In the genomic region with DNA sequence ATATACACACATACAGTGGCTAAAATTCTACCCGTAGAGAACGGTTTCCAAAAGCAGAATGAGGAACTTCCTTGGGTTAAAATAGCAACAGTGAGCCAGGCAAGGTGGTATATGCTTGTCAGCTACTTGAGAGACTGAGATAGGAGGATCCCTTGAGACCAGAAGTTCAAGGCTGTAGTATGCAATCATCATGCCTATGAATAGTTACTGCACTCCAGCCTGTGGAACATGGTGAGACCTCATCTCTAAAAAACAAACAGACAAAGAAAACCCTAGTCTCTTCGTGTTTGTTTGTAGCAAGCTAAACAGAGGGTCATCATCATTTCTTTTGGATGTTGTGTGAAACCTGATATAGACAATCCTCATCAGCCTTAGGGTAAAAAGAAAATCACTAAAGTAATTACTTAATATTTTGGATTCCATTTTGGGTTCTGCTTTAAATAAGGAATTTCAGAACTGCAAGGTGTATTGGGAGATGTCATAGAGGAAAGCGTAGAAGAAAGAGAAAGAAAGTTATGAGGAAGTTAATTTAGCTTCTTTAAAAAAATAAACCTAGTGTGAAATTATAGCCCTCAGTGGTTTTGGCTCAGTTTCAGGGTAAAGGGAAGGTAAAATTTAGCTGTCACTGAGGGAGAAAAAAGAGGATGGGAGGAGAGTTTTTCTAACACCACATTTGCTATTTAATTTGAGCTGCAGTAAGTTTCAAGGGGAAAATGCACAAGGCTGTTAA, we compare ENCODE assay signal across 1 cellular context.
TF ChIP-seq lines count a peak whose summit lies in the region.

No MANE protein-coding gene starts in this region.

TF ChIP-seq in GM12878, 131 proteins besides CTCF, POLR2A, EP300 and RAD21 (continued from another document and continues in another):
- TF ChIP-seq, protein P1, sequence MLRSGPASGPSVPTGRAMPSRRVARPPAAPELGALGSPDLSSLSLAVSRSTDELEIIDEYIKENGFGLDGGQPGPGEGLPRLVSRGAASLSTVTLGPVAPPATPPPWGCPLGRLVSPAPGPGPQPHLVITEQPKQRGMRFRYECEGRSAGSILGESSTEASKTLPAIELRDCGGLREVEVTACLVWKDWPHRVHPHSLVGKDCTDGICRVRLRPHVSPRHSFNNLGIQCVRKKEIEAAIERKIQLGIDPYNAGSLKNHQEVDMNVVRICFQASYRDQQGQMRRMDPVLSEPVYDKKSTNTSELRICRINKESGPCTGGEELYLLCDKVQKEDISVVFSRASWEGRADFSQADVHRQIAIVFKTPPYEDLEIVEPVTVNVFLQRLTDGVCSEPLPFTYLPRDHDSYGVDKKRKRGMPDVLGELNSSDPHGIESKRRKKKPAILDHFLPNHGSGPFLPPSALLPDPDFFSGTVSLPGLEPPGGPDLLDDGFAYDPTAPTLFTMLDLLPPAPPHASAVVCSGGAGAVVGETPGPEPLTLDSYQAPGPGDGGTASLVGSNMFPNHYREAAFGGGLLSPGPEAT (IDR thresholded peaks at IDR 0.05; ENCODE audit: low read depth), result peak; percentile 74; the same call in 1 of the 2 replicates
- TF ChIP-seq, protein P2, sequence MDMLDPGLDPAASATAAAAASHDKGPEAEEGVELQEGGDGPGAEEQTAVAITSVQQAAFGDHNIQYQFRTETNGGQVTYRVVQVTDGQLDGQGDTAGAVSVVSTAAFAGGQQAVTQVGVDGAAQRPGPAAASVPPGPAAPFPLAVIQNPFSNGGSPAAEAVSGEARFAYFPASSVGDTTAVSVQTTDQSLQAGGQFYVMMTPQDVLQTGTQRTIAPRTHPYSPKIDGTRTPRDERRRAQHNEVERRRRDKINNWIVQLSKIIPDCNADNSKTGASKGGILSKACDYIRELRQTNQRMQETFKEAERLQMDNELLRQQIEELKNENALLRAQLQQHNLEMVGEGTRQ (IDR thresholded peaks at IDR 0.05; ENCODE audit: borderline replicate concordance, low read depth, low read length), result no peak
- peak; percentile 67 for TF ChIP-seq SMARCA5 (IDR thresholded peaks at IDR 0.05)
- no peak for TF ChIP-seq EGR1 (IDR thresholded peaks at IDR 0.05; ENCODE audit: borderline replicate concordance in 1 of 2, low read depth in 2 of 2, low read length in 2 of 2)
- TF ChIP-seq, protein P3, sequence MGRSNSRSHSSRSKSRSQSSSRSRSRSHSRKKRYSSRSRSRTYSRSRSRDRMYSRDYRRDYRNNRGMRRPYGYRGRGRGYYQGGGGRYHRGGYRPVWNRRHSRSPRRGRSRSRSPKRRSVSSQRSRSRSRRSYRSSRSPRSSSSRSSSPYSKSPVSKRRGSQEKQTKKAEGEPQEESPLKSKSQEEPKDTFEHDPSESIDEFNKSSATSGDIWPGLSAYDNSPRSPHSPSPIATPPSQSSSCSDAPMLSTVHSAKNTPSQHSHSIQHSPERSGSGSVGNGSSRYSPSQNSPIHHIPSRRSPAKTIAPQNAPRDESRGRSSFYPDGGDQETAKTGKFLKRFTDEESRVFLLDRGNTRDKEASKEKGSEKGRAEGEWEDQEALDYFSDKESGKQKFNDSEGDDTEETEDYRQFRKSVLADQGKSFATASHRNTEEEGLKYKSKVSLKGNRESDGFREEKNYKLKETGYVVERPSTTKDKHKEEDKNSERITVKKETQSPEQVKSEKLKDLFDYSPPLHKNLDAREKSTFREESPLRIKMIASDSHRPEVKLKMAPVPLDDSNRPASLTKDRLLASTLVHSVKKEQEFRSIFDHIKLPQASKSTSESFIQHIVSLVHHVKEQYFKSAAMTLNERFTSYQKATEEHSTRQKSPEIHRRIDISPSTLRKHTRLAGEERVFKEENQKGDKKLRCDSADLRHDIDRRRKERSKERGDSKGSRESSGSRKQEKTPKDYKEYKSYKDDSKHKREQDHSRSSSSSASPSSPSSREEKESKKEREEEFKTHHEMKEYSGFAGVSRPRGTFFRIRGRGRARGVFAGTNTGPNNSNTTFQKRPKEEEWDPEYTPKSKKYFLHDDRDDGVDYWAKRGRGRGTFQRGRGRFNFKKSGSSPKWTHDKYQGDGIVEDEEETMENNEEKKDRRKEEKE (IDR thresholded peaks at IDR 0.05), result no peak
- peak; percentile 86 for TF ChIP-seq NFIC (IDR thresholded peaks at IDR 0.05; ENCODE audit: low read depth, low read length)
- TF ChIP-seq, protein P4, sequence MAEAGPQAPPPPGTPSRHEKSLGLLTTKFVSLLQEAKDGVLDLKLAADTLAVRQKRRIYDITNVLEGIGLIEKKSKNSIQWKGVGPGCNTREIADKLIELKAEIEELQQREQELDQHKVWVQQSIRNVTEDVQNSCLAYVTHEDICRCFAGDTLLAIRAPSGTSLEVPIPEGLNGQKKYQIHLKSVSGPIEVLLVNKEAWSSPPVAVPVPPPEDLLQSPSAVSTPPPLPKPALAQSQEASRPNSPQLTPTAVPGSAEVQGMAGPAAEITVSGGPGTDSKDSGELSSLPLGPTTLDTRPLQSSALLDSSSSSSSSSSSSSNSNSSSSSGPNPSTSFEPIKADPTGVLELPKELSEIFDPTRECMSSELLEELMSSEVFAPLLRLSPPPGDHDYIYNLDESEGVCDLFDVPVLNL (IDR thresholded peaks at IDR 0.05; ENCODE audit: low read depth, low read length), result no peak
- TF ChIP-seq GATAD2B (conservative IDR thresholded peaks at IDR 0.05; ENCODE audit: low read depth), result peak; percentile 55
- TF ChIP-seq SREBF2 (IDR thresholded peaks at IDR 0.05; ENCODE audit: low read length), result no peak
- no peak for TF ChIP-seq CHD4 (IDR thresholded peaks at IDR 0.05)
- TF ChIP-seq NR2C1 (IDR thresholded peaks at IDR 0.05), result no peak
- no peak for TF ChIP-seq SP1 (IDR thresholded peaks at IDR 0.05; ENCODE audit: low read depth, low read length)
- TF ChIP-seq EZH2 (IDR thresholded peaks at IDR 0.05; ENCODE audit: borderline replicate concordance, control insufficient read depth, low read depth, low read length), result no peak
- TF ChIP-seq KDM1A (IDR thresholded peaks at IDR 0.05; ENCODE audit: borderline replicate concordance), result no peak
- no peak for TF ChIP-seq ASH2L (IDR thresholded peaks at IDR 0.05; ENCODE audit: borderline replicate concordance, low read depth)
- TF ChIP-seq, protein P5, sequence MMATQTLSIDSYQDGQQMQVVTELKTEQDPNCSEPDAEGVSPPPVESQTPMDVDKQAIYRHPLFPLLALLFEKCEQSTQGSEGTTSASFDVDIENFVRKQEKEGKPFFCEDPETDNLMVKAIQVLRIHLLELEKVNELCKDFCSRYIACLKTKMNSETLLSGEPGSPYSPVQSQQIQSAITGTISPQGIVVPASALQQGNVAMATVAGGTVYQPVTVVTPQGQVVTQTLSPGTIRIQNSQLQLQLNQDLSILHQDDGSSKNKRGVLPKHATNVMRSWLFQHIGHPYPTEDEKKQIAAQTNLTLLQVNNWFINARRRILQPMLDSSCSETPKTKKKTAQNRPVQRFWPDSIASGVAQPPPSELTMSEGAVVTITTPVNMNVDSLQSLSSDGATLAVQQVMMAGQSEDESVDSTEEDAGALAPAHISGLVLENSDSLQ (IDR thresholded peaks at IDR 0.05), result 0 out of 2 replicates have a peak, but pooled peaks have one; percentile 13
- TF ChIP-seq TCF3 (IDR thresholded peaks at IDR 0.05; ENCODE audit: borderline replicate concordance, insufficient read depth, low read depth, low read length), result no peak
- TF ChIP-seq ZNF384 (IDR thresholded peaks at IDR 0.05; ENCODE audit: borderline replicate concordance, low read depth, low read length), result peak; percentile 75; the same call in 1 of the 2 replicates
- TF ChIP-seq ETV6 (conservative IDR thresholded peaks at IDR 0.05 in 1 of 2, IDR thresholded peaks at IDR 0.05 in 1 of 2; ENCODE audit: borderline replicate concordance in 1 of 2, low read depth in 1 of 2), result peak in 1 of 2 experiments; percentile 26; a peak in 1 of 4 replicates
- TF ChIP-seq STAT1 (conservative IDR thresholded peaks at IDR 0.05), result no peak
- no peak for TF ChIP-seq CBX5 (IDR thresholded peaks at IDR 0.05; ENCODE audit: low read depth)
- no peak for TF ChIP-seq BRCA1 (IDR thresholded peaks at IDR 0.05; ENCODE audit: low read depth, low read length)
- TF ChIP-seq EED (IDR thresholded peaks at IDR 0.05; ENCODE audit: low read depth), result peak; percentile 24; the same call in 1 of the 2 replicates
- no peak; the same call in 1 of the 2 replicates for TF ChIP-seq FOXM1 (IDR thresholded peaks at IDR 0.05; ENCODE audit: low read depth, low read length)
- TF ChIP-seq, protein P6, sequence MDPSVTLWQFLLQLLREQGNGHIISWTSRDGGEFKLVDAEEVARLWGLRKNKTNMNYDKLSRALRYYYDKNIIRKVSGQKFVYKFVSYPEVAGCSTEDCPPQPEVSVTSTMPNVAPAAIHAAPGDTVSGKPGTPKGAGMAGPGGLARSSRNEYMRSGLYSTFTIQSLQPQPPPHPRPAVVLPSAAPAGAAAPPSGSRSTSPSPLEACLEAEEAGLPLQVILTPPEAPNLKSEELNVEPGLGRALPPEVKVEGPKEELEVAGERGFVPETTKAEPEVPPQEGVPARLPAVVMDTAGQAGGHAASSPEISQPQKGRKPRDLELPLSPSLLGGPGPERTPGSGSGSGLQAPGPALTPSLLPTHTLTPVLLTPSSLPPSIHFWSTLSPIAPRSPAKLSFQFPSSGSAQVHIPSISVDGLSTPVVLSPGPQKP (IDR thresholded peaks at IDR 0.05; ENCODE audit: low read depth, low read length), result no peak
- TF ChIP-seq ZNF592 (IDR thresholded peaks at IDR 0.05), result no peak
- TF ChIP-seq, protein P7, sequence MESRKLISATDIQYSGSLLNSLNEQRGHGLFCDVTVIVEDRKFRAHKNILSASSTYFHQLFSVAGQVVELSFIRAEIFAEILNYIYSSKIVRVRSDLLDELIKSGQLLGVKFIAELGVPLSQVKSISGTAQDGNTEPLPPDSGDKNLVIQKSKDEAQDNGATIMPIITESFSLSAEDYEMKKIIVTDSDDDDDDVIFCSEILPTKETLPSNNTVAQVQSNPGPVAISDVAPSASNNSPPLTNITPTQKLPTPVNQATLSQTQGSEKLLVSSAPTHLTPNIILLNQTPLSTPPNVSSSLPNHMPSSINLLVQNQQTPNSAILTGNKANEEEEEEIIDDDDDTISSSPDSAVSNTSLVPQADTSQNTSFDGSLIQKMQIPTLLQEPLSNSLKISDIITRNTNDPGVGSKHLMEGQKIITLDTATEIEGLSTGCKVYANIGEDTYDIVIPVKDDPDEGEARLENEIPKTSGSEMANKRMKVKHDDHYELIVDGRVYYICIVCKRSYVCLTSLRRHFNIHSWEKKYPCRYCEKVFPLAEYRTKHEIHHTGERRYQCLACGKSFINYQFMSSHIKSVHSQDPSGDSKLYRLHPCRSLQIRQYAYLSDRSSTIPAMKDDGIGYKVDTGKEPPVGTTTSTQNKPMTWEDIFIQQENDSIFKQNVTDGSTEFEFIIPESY (IDR thresholded peaks at IDR 0.05), result no peak
- TF ChIP-seq RCOR1 (conservative IDR thresholded peaks at IDR 0.05; ENCODE audit: low read depth, low read length), result peak; percentile 89; the same call in 1 of the 2 replicates
- TF ChIP-seq NR2F1 (conservative IDR thresholded peaks at IDR 0.05), result 0 out of 2 replicates have a peak, but pooled peaks have one; percentile 48
- TF ChIP-seq, protein P8, sequence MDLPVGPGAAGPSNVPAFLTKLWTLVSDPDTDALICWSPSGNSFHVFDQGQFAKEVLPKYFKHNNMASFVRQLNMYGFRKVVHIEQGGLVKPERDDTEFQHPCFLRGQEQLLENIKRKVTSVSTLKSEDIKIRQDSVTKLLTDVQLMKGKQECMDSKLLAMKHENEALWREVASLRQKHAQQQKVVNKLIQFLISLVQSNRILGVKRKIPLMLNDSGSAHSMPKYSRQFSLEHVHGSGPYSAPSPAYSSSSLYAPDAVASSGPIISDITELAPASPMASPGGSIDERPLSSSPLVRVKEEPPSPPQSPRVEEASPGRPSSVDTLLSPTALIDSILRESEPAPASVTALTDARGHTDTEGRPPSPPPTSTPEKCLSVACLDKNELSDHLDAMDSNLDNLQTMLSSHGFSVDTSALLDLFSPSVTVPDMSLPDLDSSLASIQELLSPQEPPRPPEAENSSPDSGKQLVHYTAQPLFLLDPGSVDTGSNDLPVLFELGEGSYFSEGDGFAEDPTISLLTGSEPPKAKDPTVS (IDR thresholded peaks at IDR 0.05; ENCODE audit: low read depth, low read length), result no peak
- peak; percentile 78 for TF ChIP-seq IKZF1 (conservative IDR thresholded peaks at IDR 0.05)
- peak; percentile 76; the same call in 1 of the 2 replicates for TF ChIP-seq ATF7 (IDR thresholded peaks at IDR 0.05; ENCODE audit: low read depth)
- peak; percentile 76 for TF ChIP-seq RUNX3 (IDR thresholded peaks at IDR 0.05; ENCODE audit: low read length)
